In genomic region chr6:4009486-4009885, GRCh38 we compare ENCODE assay signal across 1 cellular context.
TF ChIP-seq lines count a peak whose summit lies in the region.

No MANE protein-coding gene starts in this region.

TF ChIP-seq in GM23338, 12 proteins besides CTCF, POLR2A, EP300 and RAD21 (continued from another document):
- TF ChIP-seq ZNF462 (CRISPR knock-in tag; IDR thresholded peaks at IDR 0.05) (no peak), POLR2AphosphoS5 (IDR thresholded peaks at IDR 0.05; ENCODE audit: low read depth) (no peak), ZNF331 (CRISPR knock-in tag; IDR thresholded peaks at IDR 0.05; ENCODE audit: low read depth) (no peak), EZH2 (IDR thresholded peaks at IDR 0.05; ENCODE audit: low read depth, unreplicated experiment) (no peak), ZNF114 (CRISPR knock-in tag; IDR thresholded peaks at IDR 0.05) (no peak)
